Comparison of ENCODE assay signal across 2 cellular contexts in genomic region chr1:25186608-25187007, GRCh38.
TF ChIP-seq lines count a peak whose summit lies in the region.

No MANE protein-coding gene starts in this region.

TF ChIP-seq in IMR-90, 13 proteins besides CTCF, POLR2A, EP300 and RAD21:
- TF ChIP-seq MXI1 (IDR thresholded peaks at IDR 0.05; ENCODE audit: borderline replicate concordance, low read depth, low read length), result no peak
- no peak for TF ChIP-seq NFE2L2 (IDR thresholded peaks at IDR 0.05; ENCODE audit: low read depth, low read length)
- no peak for TF ChIP-seq CHD1 (IDR thresholded peaks at IDR 0.05; ENCODE audit: low read depth, low read length)
- no peak for TF ChIP-seq SMC3 (IDR thresholded peaks at IDR 0.05; ENCODE audit: low read depth, low read length)
- TF ChIP-seq MAFK (IDR thresholded peaks at IDR 0.05; ENCODE audit: low read depth, low read length), result no peak
- no peak for TF ChIP-seq RCOR1 (IDR thresholded peaks at IDR 0.05; ENCODE audit: insufficient replicate concordance, low read length)
- no peak for TF ChIP-seq MAZ (IDR thresholded peaks at IDR 0.05; ENCODE audit: borderline replicate concordance, low read depth, low read length)

TF ChIP-seq in H1, 55 proteins besides CTCF, POLR2A, EP300 and RAD21:
- TF ChIP-seq SIRT6 (IDR thresholded peaks at IDR 0.05; ENCODE audit: low read length) (no peak), KDM4A (IDR thresholded peaks at IDR 0.05; ENCODE audit: low read depth, low read length, severe bottlenecking) (no peak), POU5F1 (IDR thresholded peaks at IDR 0.05; ENCODE audit: low read depth, low read length) (no peak), TAF1 (IDR thresholded peaks at IDR 0.05; ENCODE audit: low read depth, low read length) (no peak)
